ENCODE assay signal across 17 cellular contexts in the genomic region with DNA sequence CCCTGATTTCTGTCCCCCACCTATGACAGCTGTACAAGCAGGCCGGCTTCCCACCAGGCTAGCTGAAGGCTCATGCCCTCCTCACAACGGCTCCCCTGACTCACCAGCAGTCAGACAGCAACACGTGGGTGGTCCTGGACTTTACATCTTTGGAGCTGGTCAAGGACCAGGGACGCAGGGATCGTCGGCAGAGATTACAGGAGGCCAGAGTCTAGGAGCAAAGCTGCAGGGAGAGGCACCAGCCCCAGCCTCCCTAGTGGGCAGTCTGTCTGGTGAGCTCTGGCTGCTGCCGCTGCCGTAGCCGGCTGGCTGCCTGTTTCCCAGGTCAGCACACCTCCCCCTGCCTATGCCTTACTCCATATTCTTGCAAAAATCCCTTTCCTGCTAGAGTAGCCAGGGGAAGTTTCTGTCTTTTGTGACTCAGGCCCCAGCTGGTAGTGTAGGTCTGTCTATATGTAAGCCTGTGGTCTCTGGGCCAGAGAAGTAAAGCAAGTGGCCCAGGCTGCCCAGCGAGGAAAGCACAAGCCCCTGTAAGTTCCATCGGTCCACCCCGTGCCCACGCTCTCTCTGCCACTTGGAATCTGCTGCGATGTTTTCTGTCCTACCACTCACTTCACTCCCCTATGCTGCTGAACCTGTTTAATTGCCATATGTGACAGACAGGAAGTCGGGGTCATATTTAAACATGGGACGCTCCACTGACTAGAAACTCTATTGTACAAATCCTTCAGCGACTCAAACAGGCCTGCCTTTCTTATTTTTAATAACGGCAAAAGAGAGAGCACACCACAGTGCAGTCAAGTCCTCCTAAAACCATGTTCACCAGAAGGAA. TPM values are rescaled to one million over a fixed set of nuclear protein-coding genes. Genes with fewer than 3 reads are reported as not detected.
DNase-seq lines count a peak whose midpoint lies in the region; ATAC-seq, FAIRE-seq and TF ChIP-seq lines count a peak whose summit lies in the region.
"Had no signal": no experiment of that assay in that cellular context is flagged by ENCODE, and none has a peak within 500 bp of the region (broad histone marks: within the 10 kb centered on the region; RNA-seq: fewer than 3 reads in every experiment).

No MANE protein-coding gene starts in this region.

- DNase-seq in AG04450 (ENCODE audit: low read depth, low spot score) (no peak), HTR-8/SVneo (ENCODE audit: insufficient read length, low spot score) (no peak), astrocyte of the spinal cord (ENCODE audit: low read depth, low spot score) (peak; percentile 35), HepG2 (ENCODE audit: low spot score) (peak; percentile 36), nephron progenitor cell (no peak), ascending aorta (ENCODE audit: low spot score in 2 of 2) (no peak), GM12891 (ENCODE audit: insufficient read length, low spot score) (no peak)
- DNase-seq: hypothalamus; NCI-H1436; stimulated activated CD4-positive, alpha-beta T cell treated with anti-CD3 and anti-CD28 coated beads, Interleukin-2, amount 100 ng/mL, for 24 hours; SW 1271 had no signal

- H3K27me3 Mint-ChIP-seq in nephron progenitor cell (ENCODE audit: low read depth, poor library complexity), result peaks cover 61% of the 10 kb centered on the region

- peak; percentile 46 for FAIRE-seq in HTR-8/SVneo (lab: Jason Lieb, UNC)
- no peak for FAIRE-seq in HepG2 (lab: Jason Lieb, UNC)
- no peak for FAIRE-seq in GM12891 (lab: Jason Lieb, UNC)
- FAIRE-seq: GM18507 had no signal

- no peaks in the 10 kb centered on the region for H3K79me2 ChIP-seq in HepG2 (ENCODE audit: insufficient read depth, low read length)

- H3K4me2 ChIP-seq in HepG2 (ENCODE audit: low read depth, low read length), result no peak overlapping the region

- no peaks in the 10 kb centered on the region; the same call in 1 of the 2 replicates for H4K20me1 ChIP-seq in HepG2 (ENCODE audit: insufficient read depth, low read length)

- H3K4me3 ChIP-seq in AG04450 (ENCODE audit: low read depth, low read length) (no peak overlapping the region), astrocyte of the spinal cord (ENCODE audit: low read depth, low read length) (no peak overlapping the region), HepG2 (replicated peaks in 1 of 3; ENCODE audit: insufficient read depth in 1 of 3, low read depth in 2 of 3, low read length in 3 of 3) (no peak overlapping the region), ascending aorta (no peak overlapping the region)

- H3K27me3 ChIP-seq in AG04450 (ENCODE audit: control insufficient read depth, insufficient read depth, low read length), result peaks cover 31% of the 10 kb centered on the region
- H3K27me3 ChIP-seq in HepG2 (ENCODE audit: control insufficient read depth in 1 of 2, insufficient read depth in 2 of 2, low read length in 2 of 2), result peaks cover 13 to 65% of the 10 kb centered on the region in 2 experiments
- H3K27me3 ChIP-seq in ascending aorta, result peaks cover 6% of the 10 kb centered on the region

- BruUV-seq in HepG2 (replicated peaks; lab: Mats Ljungman, UMichigan), result no TSS peak

- CTCF ChIA-PET in AG04450 (lab: Charles Lee), result interaction anchor here (0.5 to 2.0 kb wide), 3 partner anchors 37 to 90 kb away, joined by 3 to 12 read pairs (median 6); no protein-coding TSS in a partner anchor
- CTCF ChIA-PET in HepG2 (lab: Yijun Ruan, JAX; ENCODE audit: low intra/inter-chr PET ratio, low total read pairs), result no interaction called here

- WGBS in HepG2 (ENCODE audit: low lambda C conversion rate), result 31% methylated on average over 17 of the region's 18 CpGs

- intact Hi-C loops in HepG2 (cut with micrococcal nuclease; ENCODE audit: unreplicated experiment) (no loop called here), ascending aorta (cut with DNase I) (no loop called here)

- in situ Hi-C loops in astrocyte of the spinal cord (cut with HindIII; ENCODE audit: low sequenced_read_pairs), result no loop called here
- in situ Hi-C loops in HepG2 (cut with HindIII; ENCODE audit: extremely low pct_ligation_motif_present, low pct_unique_long_range_greater_than_20kb), result no loop called here

- H3K27ac Mint-ChIP-seq in nephron progenitor cell, result no peak overlapping the region
- H3K27ac Mint-ChIP-seq: activated T-helper 2 cell treated with anti-CD3 and anti-CD28 coated beads, Interferon-gamma antibody, Interleukin-2, Interleukin-4, amounts not matched to agents 10 μg/mL and 5 μg/mL and 100 μg/mL, durations not matched to agents 14 hours and 24 hours and 36 hours; mesothelial cell of epicardium; progenitor cell of endocrine pancreas had no signal

- TF ChIP-seq POLR2A in HepG2 (IDR thresholded peaks at IDR 0.05; ENCODE audit: insufficient read depth in 1 of 2, low read depth in 2 of 2, low read length in 2 of 2) (no peak), GM12891 (IDR thresholded peaks at IDR 0.05; ENCODE audit: low read depth, low read length) (no peak)

- no peaks in the 10 kb centered on the region for H3K36me3 ChIP-seq in HepG2 (replicated peaks in 1 of 2; ENCODE audit: control insufficient read depth in 1 of 2, insufficient read depth in 2 of 2, low read length in 2 of 2)
- no peaks in the 10 kb centered on the region for H3K36me3 ChIP-seq in ascending aorta

- H3K9me3 ChIP-seq in AG04450 (ENCODE audit: control insufficient read depth, insufficient read depth, low read length) (no peaks in the 10 kb centered on the region; the same call in 1 of the 2 replicates), HepG2 (ENCODE audit: low read length) (no peaks in the 10 kb centered on the region), ascending aorta (no peaks in the 10 kb centered on the region)

- no peaks in the 10 kb centered on the region for H3K36me3 Mint-ChIP-seq in nephron progenitor cell (ENCODE audit: low read depth)
- H3K36me3 Mint-ChIP-seq: mesothelial cell of epicardium had no signal

- POLR2A ChIA-PET in AG04450 (lab: Yijun Ruan, JAX), result interaction anchor here (0.6 to 1.2 kb wide), 3 partner anchors 8 to 12 kb away, joined by 3 to 7 read pairs (median 3); no protein-coding TSS in a partner anchor
- POLR2A ChIA-PET in HepG2 (lab: Yijun Ruan, JAX), result no interaction called here

- peaks cover 38% of the 10 kb centered on the region for H3K4me1 Mint-ChIP-seq in nephron progenitor cell
- H3K4me1 Mint-ChIP-seq: central memory CD8-positive, alpha-beta T cell had no signal

- no peak for TF ChIP-seq EP300 in HepG2 (IDR thresholded peaks at IDR 0.05; ENCODE audit: low read depth in 2 of 2, low read length in 2 of 2)
- no peak for TF ChIP-seq EP300 in HepG2 (CRISPR knock-in tag; IDR thresholded peaks at IDR 0.05; ENCODE audit: borderline replicate concordance)

- peak; percentile 73 for ATAC-seq in HepG2
- ATAC-seq in GM19467 (IDR thresholded peaks at IDR 0.05; ENCODE audit: unreplicated experiment), result no peak

- H2AFZ ChIP-seq in HepG2 (ENCODE audit: low read length), result no peak overlapping the region

- H3K9ac ChIP-seq in HepG2 (ENCODE audit: insufficient read depth, low read depth, low read length), result no peak overlapping the region

- no peak overlapping the region for H3K4me3 Mint-ChIP-seq in nephron progenitor cell
- H3K4me3 Mint-ChIP-seq: central memory CD8-positive, alpha-beta T cell; mesothelial cell of epicardium had no signal

- no peak for TF ChIP-seq RAD21 in HepG2 (CRISPR knock-in tag; IDR thresholded peaks at IDR 0.05)

- H3K27ac ChIP-seq in AG04450 (ENCODE audit: low read depth, low read length), result peak overlapping the region; percentile 39
- no peak overlapping the region for H3K27ac ChIP-seq in HepG2 (ENCODE audit: extremely low read length, insufficient read depth, low read length)
- H3K27ac ChIP-seq in ascending aorta, result no peak overlapping the region

- TF ChIP-seq CTCF in AG04450 (IDR thresholded peaks at IDR 0.05; ENCODE audit: low read depth, low read length) (no peak), astrocyte of the spinal cord (IDR thresholded peaks at IDR 0.05; ENCODE audit: low read depth, low read length) (no peak), HepG2 (CRISPR knock-in tag; IDR thresholded peaks at IDR 0.05) (no peak), nephron progenitor cell (IDR thresholded peaks at IDR 0.05) (no peak), ascending aorta (IDR thresholded peaks at IDR 0.05) (no peak)

- H3K4me1 ChIP-seq in HepG2 (ENCODE audit: insufficient read depth, low read length) (0 out of 2 replicates have a peak, but pooled peaks cover 8% of the 10 kb centered on the region), ascending aorta (peaks cover 0 to 3% of the 10 kb centered on the region in 2 donors)

- H3K9me3 Mint-ChIP-seq in nephron progenitor cell, result no peaks in the 10 kb centered on the region
- H3K9me3 Mint-ChIP-seq: activated T-helper 2 cell treated with anti-CD3 and anti-CD28 coated beads, Interferon-gamma antibody, Interleukin-2, Interleukin-4, amounts not matched to agents 10 μg/mL and 5 μg/mL and 100 μg/mL, durations not matched to agents 14 hours and 24 hours and 36 hours; central memory CD8-positive, alpha-beta T cell; mesothelial cell of epicardium had no signal

RNA-seq across cellular contexts. Expression of gene ARHGEF4, which starts 2.4 kb away (rescaled TPM):
- polyA plus RNA-seq in AG04450 (2011; rRNA removed) (0.84 and 0.95 TPM in 2 replicates), HepG2 (2011; rRNA removed) (0.08 and 0.13 TPM in 2 replicates)
- polyA minus RNA-seq in AG04450 (2011; rRNA and poly(A)+ RNA removed), result 0.70 and 0.92 TPM in 2 replicates
- total RNA-seq in HepG2 (2016; rRNA removed; fragmentation: Illumina TruSeq; extraction: Trizol) (0.11 TPM in 1 of 2 replicates, not detected in the other), ascending aorta (9.6 TPM)
- total RNA-seq in HepG2 (2016; cell fraction: cytosol; rRNA removed; fragmentation: Illumina TruSeq; extraction: Trizol; ENCODE audit: low read depth), result not detected in 2 replicates
- total RNA-seq in HepG2 (2016; cell fraction: insoluble cytoplasmic fraction; rRNA removed; fragmentation: Illumina TruSeq; extraction: Trizol), result 0.09 TPM in 1 of 2 replicates, not detected in the other
- total RNA-seq in HepG2 (2016; cell fraction: membrane; rRNA removed; fragmentation: Illumina TruSeq; extraction: Trizol), result not detected in 2 replicates
- not detected in 2 replicates for total RNA-seq in HepG2 (2016; cell fraction: nucleus; rRNA removed; fragmentation: Illumina TruSeq; extraction: Trizol)
- 0.03 TPM in 2 replicates for polyA plus RNA-seq in HepG2 (2011; cell fraction: cytosol; rRNA removed)
- 0.45 and 0.88 TPM in 2 replicates for polyA plus RNA-seq in HepG2 (2011; cell fraction: nucleus; rRNA removed)
- not detected in 2 replicates for polyA plus RNA-seq in HepG2 (2012)
- 0.16 TPM in 1 of 2 replicates, not detected in the other for polyA plus RNA-seq in HepG2 (2016; cell fraction: cytosol; fragmentation: Illumina TruSeq; extraction: Trizol; ENCODE audit: low read depth)
- polyA plus RNA-seq in HepG2 (2016; cell fraction: insoluble cytoplasmic fraction; fragmentation: Illumina TruSeq; extraction: Trizol; ENCODE audit: low read depth), result not detected in 2 replicates
- polyA plus RNA-seq in HepG2 (2016; cell fraction: membrane; fragmentation: Illumina TruSeq; extraction: Trizol; ENCODE audit: low read depth), result not detected in 2 replicates
- 0.41 and 0.48 TPM in 2 replicates for polyA plus RNA-seq in HepG2 (2016; cell fraction: nucleus; fragmentation: Illumina TruSeq; extraction: Trizol; ENCODE audit: insufficient read depth, low read depth)
- 0.28 and 34.2 TPM in 2 replicates for polyA minus RNA-seq in HepG2 (2011; rRNA and poly(A)+ RNA removed; ENCODE audit: low replicate concordance)
- polyA minus RNA-seq in HepG2 (2011; cell fraction: cytosol; rRNA and poly(A)+ RNA removed), result 0.79 TPM in 1 of 2 replicates, not detected in the other
- polyA minus RNA-seq in HepG2 (2011; cell fraction: nucleus; rRNA and poly(A)+ RNA removed), result 0.12 and 0.13 TPM in 2 replicates
- 0.26 TPM for polyA plus RNA-seq in GM12891 (2012; ENCODE audit: low read depth, missing spikeins)

Comparison
In these comparisons a context has a peak if more than half of its experiments do, and no peak if none do; other contexts are left out.
1. DNase-seq: peak in astrocyte of the spinal cord (single experiment) and HepG2 (single experiment); none in AG04450 (single experiment), HTR-8/SVneo (single experiment), nephron progenitor cell (single experiment), ascending aorta (0 of 2) and GM12891 (single experiment).